In genomic region chr4:189035091-189035490, GRCh38 we compare ENCODE assay signal across 15 cellular contexts.
A peak's percentile ranks its signal among the peaks of the same experiment; 100 is the strongest.
DNase-seq lines count a peak whose midpoint lies in the region; ATAC-seq lines count a peak whose summit lies in the region.
"Had no signal": no experiment of that assay in that cellular context is flagged by ENCODE, and none has a peak within 500 bp of the region (broad histone marks: within the 10 kb centered on the region; RNA-seq: fewer than 3 reads in every experiment).

No MANE protein-coding gene starts in this region.

- H3K4me1 ChIP-seq in Karpas-422 (ENCODE audit: low read length) (peaks cover 66% of the 10 kb centered on the region), neuronal stem cell (ENCODE audit: control insufficient read depth in 2 of 2, insufficient read depth in 1 of 2, low read depth in 1 of 2, low read length in 2 of 2) (peaks cover 0 to 2% of the 10 kb centered on the region in 2 donors)

- H3K36me3 ChIP-seq in Karpas-422 (ENCODE audit: insufficient read depth, low read length) = no peaks in the 10 kb centered on the region
- H3K36me3 ChIP-seq in neuronal stem cell (replicated peaks in 1 of 2; ENCODE audit: control insufficient read depth in 2 of 2, insufficient read depth in 2 of 2, low read length in 2 of 2) = no peaks in the 10 kb centered on the region
- no peaks in the 10 kb centered on the region for H3K36me3 ChIP-seq in MG63

- ATAC-seq in esophagus mucosa (peak; percentile 22), T-cell (replicated peaks in 1 of 4) (no peak)

- no peaks in the 10 kb centered on the region for H3K9me2 ChIP-seq in Karpas-422 (replicated peaks; ENCODE audit: insufficient read depth, low read length)

- H3K79me1 ChIP-seq in neuronal stem cell (ENCODE audit: low read depth, low read length) = no peaks in the 10 kb centered on the region

- H3K27ac ChIP-seq in Karpas-422 (ENCODE audit: low read length) (peak overlapping the region; percentile 99), neuronal stem cell (replicated peaks; ENCODE audit: low read length) (no peak overlapping the region)

- H2AK5ac ChIP-seq in neuronal stem cell (ENCODE audit: low read depth, low read length) = peak overlapping the region; percentile 45

- POLR2A ChIA-PET in T-cell (lab: Charles Lee) = no interaction called here

- H3K9ac ChIP-seq in Karpas-422 (ENCODE audit: low read length) (no peak overlapping the region), neuronal stem cell (ENCODE audit: low read depth, low read length, poor library complexity) (no peak overlapping the region)

- peak overlapping the region; percentile 14 for H3K4ac ChIP-seq in neuronal stem cell (ENCODE audit: low read length)

- no peaks in the 10 kb centered on the region for H3K79me2 ChIP-seq in Karpas-422 (ENCODE audit: low read length)

- no peaks in the 10 kb centered on the region for H3K27me3 ChIP-seq in Karpas-422 (ENCODE audit: low read length)
- no peaks in the 10 kb centered on the region for H3K27me3 ChIP-seq in neuronal stem cell (ENCODE audit: control insufficient read depth in 3 of 3, insufficient read depth in 3 of 3, low read depth in 1 of 3, low read length in 3 of 3)
- no peaks in the 10 kb centered on the region for H3K27me3 ChIP-seq in MG63

- H3K4me1 Mint-ChIP-seq in T-cell = no peaks in the 10 kb centered on the region
- H3K4me1 Mint-ChIP-seq: CD4-positive, alpha-beta memory T cell had no signal

- H3K4me2 ChIP-seq in Karpas-422 (ENCODE audit: low read depth, low read length, poor library complexity, severe bottlenecking) (peak overlapping the region; percentile 52), neuronal stem cell (ENCODE audit: insufficient read depth, low read length, poor library complexity, severe bottlenecking) (no peak overlapping the region)

- H2BK12ac ChIP-seq in neuronal stem cell (ENCODE audit: low read length) = no peak overlapping the region

- H3K23ac ChIP-seq in neuronal stem cell (ENCODE audit: low read depth, low read length, poor library complexity) = peak overlapping the region; percentile 92

- H3K4me3 ChIP-seq in Karpas-422 (ENCODE audit: low read length) (no peak overlapping the region), neuronal stem cell (ENCODE audit: low read length in 2 of 2) (no peak overlapping the region), MG63 (no peak overlapping the region)

- no CpG with 5 or more reads among the region's 14 CpGs for WGBS in neuronal stem cell (ENCODE audit: extremely low coverage in 2 of 2, insufficient read length in 2 of 2, insufficient replicate concordance in 1 of 2), 2 donors

- H3K9me3 ChIP-seq in Karpas-422 (ENCODE audit: low read length) (no peaks in the 10 kb centered on the region), neuronal stem cell (replicated peaks in 1 of 2; ENCODE audit: control insufficient read depth in 2 of 2, insufficient read depth in 1 of 2, low read depth in 1 of 2, low read length in 2 of 2) (peaks cover 0 to 6% of the 10 kb centered on the region in 2 donors), MG63 (no peaks in the 10 kb centered on the region)

- H3K36me3 Mint-ChIP-seq in T-cell = no peaks in the 10 kb centered on the region
- H3K36me3 Mint-ChIP-seq: CD4-positive, alpha-beta memory T cell had no signal

- H3K9me3 Mint-ChIP-seq in T-cell = peaks cover 15 to 21% (median 20%) of the 10 kb centered on the region in 3 donors

- H2BK120ac ChIP-seq in neuronal stem cell (ENCODE audit: low read depth, low read length) = no peak overlapping the region

- H2AFZ ChIP-seq in Karpas-422 (ENCODE audit: low read length) (no peak overlapping the region), neuronal stem cell (ENCODE audit: low read length) (no peak overlapping the region)

- H4K91ac ChIP-seq in neuronal stem cell (ENCODE audit: low read depth, low read length, poor library complexity) = no peak overlapping the region

- no peak overlapping the region for H4K8ac ChIP-seq in neuronal stem cell (ENCODE audit: low read depth, low read length)

- no peak overlapping the region for H3K27ac Mint-ChIP-seq in T-cell
- H3K27ac Mint-ChIP-seq: CD4-positive, alpha-beta memory T cell had no signal

- H3K4me3 Mint-ChIP-seq in T-cell = no peak overlapping the region
- H3K4me3 Mint-ChIP-seq: CD4-positive, alpha-beta memory T cell had no signal

- H3K27me3 Mint-ChIP-seq in T-cell = no peaks in the 10 kb centered on the region
- H3K27me3 Mint-ChIP-seq: CD4-positive, alpha-beta memory T cell had no signal

- H2BK15ac ChIP-seq in neuronal stem cell (ENCODE audit: low read length) = no peak overlapping the region

- DNase-seq in Karpas-422 (no peak), neuronal stem cell (ENCODE audit: low spot score) (no peak), MG63 (no peak), T-cell (no peak), NCI-H345 (lab: John Stamatoyannopoulos, UW) (no peak)
- DNase-seq: C1 segment of cervical spinal cord; Calu3; CD4-positive, alpha-beta memory T cell; COR-L47; DMS53; DMS79 treated with DMSO at 0.1 percent for 48 hours; GF-D8; GOT3; HCEC 1CT had no signal

- H3K14ac ChIP-seq in neuronal stem cell (ENCODE audit: low read length) = no peak overlapping the region

- CTCF ChIA-PET in T-cell (lab: Charles Lee) = no interaction called here

- H2BK5ac ChIP-seq in neuronal stem cell (ENCODE audit: low read length) = no peak overlapping the region

- peak overlapping the region; percentile 59 for H3K18ac ChIP-seq in neuronal stem cell (ENCODE audit: low read length)

- H4K20me1 ChIP-seq in Karpas-422 (ENCODE audit: insufficient read depth, low read depth, low read length) = no peaks in the 10 kb centered on the region
